Comparison of ENCODE assay signal across 8 cellular contexts in the genomic region with DNA sequence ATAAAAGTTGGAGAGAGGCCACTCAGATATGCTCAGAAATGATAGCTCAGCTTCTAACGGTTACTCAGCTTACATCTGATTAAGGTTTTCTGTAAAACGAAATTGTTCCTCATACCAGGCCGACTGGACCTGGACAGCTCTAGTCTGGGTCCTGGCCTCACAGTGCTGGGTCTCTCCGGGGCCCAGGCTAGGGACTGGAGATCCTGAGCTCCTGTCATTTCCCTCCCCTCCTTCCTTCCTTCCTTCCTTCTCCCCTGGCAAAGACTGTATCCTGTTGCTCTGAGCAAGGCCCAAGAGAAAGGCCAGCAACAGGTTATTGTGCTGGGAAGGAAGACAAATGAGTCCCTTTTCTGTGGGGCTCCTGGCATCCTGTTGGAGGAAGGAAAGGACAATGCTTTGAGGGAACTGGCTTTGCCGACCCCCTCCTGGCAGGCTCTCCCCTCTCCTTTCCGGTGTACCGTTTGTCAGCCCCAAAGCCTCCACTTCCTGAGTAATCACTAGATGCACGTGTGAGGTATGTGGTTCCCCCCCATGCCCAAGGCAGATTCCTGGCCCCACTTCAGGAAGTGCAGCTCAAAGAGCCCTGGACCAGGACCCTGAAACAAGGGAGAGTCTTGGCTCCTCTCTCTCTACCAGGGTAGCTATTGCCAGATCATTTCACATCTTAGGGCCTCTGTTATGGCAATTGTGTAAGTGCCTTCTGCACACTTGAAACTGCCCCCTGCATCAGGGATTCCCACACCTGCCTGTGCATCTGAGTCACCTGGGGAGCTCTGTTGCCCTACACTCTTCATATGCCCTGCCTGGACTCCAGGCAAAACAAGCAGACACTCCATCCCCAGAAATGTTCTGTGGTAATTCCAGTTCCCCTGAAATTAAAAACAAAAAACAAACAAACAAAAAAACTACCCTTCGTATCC.
DNase-seq lines count a peak whose midpoint lies in the region; ATAC-seq lines count a peak whose summit lies in the region.

No MANE protein-coding gene starts in this region.

- peak; percentile 51 for ATAC-seq in activated CD8-positive, alpha-beta T cell treated with anti-CD3 and anti-CD28 coated beads, Interleukin-2, amount 10 ng/mL, durations not matched to agents 7 days and 5 days
- ATAC-seq in HG03097 (IDR thresholded peaks at IDR 0.05; ENCODE audit: low FRiP score, unreplicated experiment) (no peak), HG02938 (IDR thresholded peaks at IDR 0.05; ENCODE audit: unreplicated experiment) (no peak)

- no peak overlapping the region for H3K4me3 Mint-ChIP-seq in activated CD8-positive, alpha-beta T cell treated with anti-CD3 and anti-CD28 coated beads, Interleukin-2, amount 10 ng/mL, durations not matched to agents 7 days and 5 days
- no peak overlapping the region for H3K4me3 Mint-ChIP-seq in stimulated activated naive CD8-positive, alpha-beta T cell treated with anti-CD3 and anti-CD28 coated beads, Interleukin-15, Interleukin-2, amounts not matched to agents 100 ng/mL and 50 ng/mL, for 24 hours

- H3K27me3 Mint-ChIP-seq in activated CD8-positive, alpha-beta T cell treated with anti-CD3 and anti-CD28 coated beads, Interleukin-2, amount 10 ng/mL, durations not matched to agents 7 days and 5 days (ENCODE audit: low read depth) = no peaks in the 10 kb centered on the region
- H3K27me3 Mint-ChIP-seq in stimulated activated naive CD8-positive, alpha-beta T cell treated with anti-CD3 and anti-CD28 coated beads, Interleukin-15, Interleukin-2, amounts not matched to agents 100 ng/mL and 50 ng/mL, for 24 hours = no peaks in the 10 kb centered on the region

- peak overlapping the region; percentile 54 for H3K27ac Mint-ChIP-seq in activated CD8-positive, alpha-beta T cell treated with anti-CD3 and anti-CD28 coated beads, Interleukin-2, amount 10 ng/mL, durations not matched to agents 7 days and 5 days
- H3K27ac Mint-ChIP-seq in stimulated activated naive CD8-positive, alpha-beta T cell treated with anti-CD3 and anti-CD28 coated beads, Interleukin-15, Interleukin-2, amounts not matched to agents 100 ng/mL and 50 ng/mL, for 24 hours = peak overlapping the region; percentile 78

- peaks cover 11% of the 10 kb centered on the region for H3K4me1 Mint-ChIP-seq in activated CD8-positive, alpha-beta T cell treated with anti-CD3 and anti-CD28 coated beads, Interleukin-2, amount 10 ng/mL, durations not matched to agents 7 days and 5 days (ENCODE audit: low read depth)
- peaks cover 27% of the 10 kb centered on the region for H3K4me1 Mint-ChIP-seq in stimulated activated naive CD8-positive, alpha-beta T cell treated with anti-CD3 and anti-CD28 coated beads, Interleukin-15, Interleukin-2, amounts not matched to agents 100 ng/mL and 50 ng/mL, for 24 hours (ENCODE audit: low read depth)

- no peaks in the 10 kb centered on the region for H3K9me3 Mint-ChIP-seq in activated CD8-positive, alpha-beta T cell treated with anti-CD3 and anti-CD28 coated beads, Interleukin-2, amount 10 ng/mL, durations not matched to agents 7 days and 5 days (ENCODE audit: insufficient read depth)
- H3K9me3 Mint-ChIP-seq in stimulated activated naive CD8-positive, alpha-beta T cell treated with anti-CD3 and anti-CD28 coated beads, Interleukin-15, Interleukin-2, amounts not matched to agents 100 ng/mL and 50 ng/mL, for 24 hours = no peaks in the 10 kb centered on the region

- CTCF ChIA-PET in activated CD8-positive, alpha-beta T cell treated with anti-CD3 and anti-CD28 coated beads, Interleukin-2, amount 10 ng/mL, durations not matched to agents 7 days and 5 days (lab: Charles Lee) = interaction anchor here (1.4 to 3.6 kb wide), 2 partner anchors 12 to 22 kb away, joined by 3 to 18 read pairs; no protein-coding TSS in a partner anchor

- DNase-seq in activated CD8-positive, alpha-beta memory T cell treated with anti-CD3 and anti-CD28 coated beads for 24 hours = peak; percentile 62
- DNase-seq in activated CD8-positive, alpha-beta memory T cell treated with anti-CD3 and anti-CD28 coated beads, Interleukin-2, amount 50 U/mL, for 48 hours = no peak
- peak; percentile 28 for DNase-seq in activated CD8-positive, alpha-beta T cell treated with anti-CD3 and anti-CD28 coated beads, Interleukin-2, amount 10 ng/mL, durations not matched to agents 7 days and 5 days
- DNase-seq in iPS DF 19.7 (ENCODE audit: low read depth, low spot score) (peak; percentile 75), pons (ENCODE audit: low spot score) (no peak)

- no peaks in the 10 kb centered on the region for H3K36me3 Mint-ChIP-seq in activated CD8-positive, alpha-beta T cell treated with anti-CD3 and anti-CD28 coated beads, Interleukin-2, amount 10 ng/mL, durations not matched to agents 7 days and 5 days (ENCODE audit: low read depth)
- H3K36me3 Mint-ChIP-seq in stimulated activated naive CD8-positive, alpha-beta T cell treated with anti-CD3 and anti-CD28 coated beads, Interleukin-15, Interleukin-2, amounts not matched to agents 100 ng/mL and 50 ng/mL, for 24 hours (ENCODE audit: low read depth) = no peaks in the 10 kb centered on the region

- POLR2A ChIA-PET in activated CD8-positive, alpha-beta T cell treated with anti-CD3 and anti-CD28 coated beads, Interleukin-2, amount 10 ng/mL, durations not matched to agents 7 days and 5 days (lab: Charles Lee) = no interaction called here

Comparison
In these comparisons a context has a peak if more than half of its experiments do, and no peak if none do; other contexts are left out.
1. DNase-seq: peak in activated CD8-positive, alpha-beta memory T cell treated with anti-CD3 and anti-CD28 coated beads for 24 hours (single experiment), activated CD8-positive, alpha-beta T cell treated with anti-CD3 and anti-CD28 coated beads, Interleukin-2, amount 10 ng/mL, durations not matched to agents 7 days and 5 days (single experiment) and iPS DF 19.7 (single experiment); none in activated CD8-positive, alpha-beta memory T cell treated with anti-CD3 and anti-CD28 coated beads, Interleukin-2, amount 50 U/mL, for 48 hours (single experiment) and pons (single experiment).